In genomic region chr4:73707918-73708577, GRCh38 we compare ENCODE assay signal across 9 cellular contexts. TPM values are rescaled to one million over a fixed set of nuclear protein-coding genes. Genes with fewer than 3 reads are reported as not detected.
DNase-seq lines count a peak whose midpoint lies in the region; ATAC-seq and TF ChIP-seq lines count a peak whose summit lies in the region.
"Had no signal": no experiment of that assay in that cellular context is flagged by ENCODE, and none has a peak within 500 bp of the region (broad histone marks: within the 10 kb centered on the region; RNA-seq: fewer than 3 reads in every experiment).

No MANE protein-coding gene starts in this region.

- H3K36me3 ChIP-seq in upper lobe of right lung, result no peaks in the 10 kb centered on the region

- no peak for TF ChIP-seq CTCF in upper lobe of right lung (IDR thresholded peaks at IDR 0.05)

- peak; percentile 47 for ATAC-seq in Right ventricle myocardium inferior
- peak; percentile 75 for ATAC-seq in upper lobe of right lung
- no peak for ATAC-seq in GM21737 (IDR thresholded peaks at IDR 0.05; ENCODE audit: unreplicated experiment)

- H3K4me1 ChIP-seq in upper lobe of right lung, result peaks cover 32% of the 10 kb centered on the region

- no peaks in the 10 kb centered on the region for H3K27me3 ChIP-seq in upper lobe of right lung

- in situ Hi-C loops in SK-MEL-5 (cut with HindIII; ENCODE audit: low pct_unique_long_range_greater_than_20kb, low sequenced_read_pairs), result no loop called here

- peak overlapping the region; percentile 19 for H3K27ac ChIP-seq in upper lobe of right lung
- H3K27ac ChIP-seq: 22Rv1 had no signal

- H3K4me3 ChIP-seq in upper lobe of right lung, result no peak overlapping the region

- peak; percentile 16 for DNase-seq in DMS79 treated with DMSO at 0.1 percent for 48 hours (lab: John Stamatoyannopoulos, UW)
- no peak for DNase-seq in DMS79 (lab: John Stamatoyannopoulos, UW)
- DNase-seq in SK-MEL-5 (ENCODE audit: low read depth, low spot score), result peak; percentile 78
- peak; percentile 75 for DNase-seq in Right ventricle myocardium inferior (ENCODE audit: missing footprints)
- peak; percentile 60 for DNase-seq in upper lobe of right lung
- DNase-seq in hypothalamus (lab: John Stamatoyannopoulos, UW), result no peak
- DNase-seq in NCI-H1436 treated with DMSO at 0.1 percent for 48 hours (lab: John Stamatoyannopoulos, UW), result no peak

- intact Hi-C loops in Right ventricle myocardium inferior (cut with DNase I) (no loop called here), upper lobe of right lung (cut with DNase I) (no loop called here)

- H3K9me3 ChIP-seq in upper lobe of right lung, result no peaks in the 10 kb centered on the region

RNA-seq across cellular contexts. Expression of gene CXCL8, which starts 32.3 kb away (rescaled TPM):
- total RNA-seq in SK-MEL-5 (2014; rRNA removed; shearing (Covaris generic)), result 11.5 and 14.8 TPM in 2 replicates
- polyA plus RNA-seq in SK-MEL-5 (2015; cell fraction: cytosol; rRNA removed), result 15.1 and 22.7 TPM in 2 replicates
- 14.1 and 15.5 TPM in 2 replicates for polyA plus RNA-seq in SK-MEL-5 (2015; cell fraction: nucleus; rRNA removed)
- total RNA-seq in Right ventricle myocardium inferior, result not detected
- 10.7 TPM for total RNA-seq in upper lobe of right lung

Comparison
In these comparisons a context has a peak if more than half of its experiments do, and no peak if none do; other contexts are left out.
1. DNase-seq: peak in DMS79 treated with DMSO at 0.1 percent for 48 hours (single experiment), SK-MEL-5 (single experiment), Right ventricle myocardium inferior (single experiment) and upper lobe of right lung (single experiment); none in DMS79 (single experiment), hypothalamus (0 of 51) and NCI-H1436 treated with DMSO at 0.1 percent for 48 hours (single experiment).
2. RNA of gene CXCL8, which starts 32.3 kb away (total RNA-seq): 11.5 to 14.8 TPM in SK-MEL-5 and 10.7 TPM in upper lobe of right lung (single experiment); not detected in Right ventricle myocardium inferior (single experiment); every median in the first group is over 10 times any median in the second.